In the genomic region with DNA sequence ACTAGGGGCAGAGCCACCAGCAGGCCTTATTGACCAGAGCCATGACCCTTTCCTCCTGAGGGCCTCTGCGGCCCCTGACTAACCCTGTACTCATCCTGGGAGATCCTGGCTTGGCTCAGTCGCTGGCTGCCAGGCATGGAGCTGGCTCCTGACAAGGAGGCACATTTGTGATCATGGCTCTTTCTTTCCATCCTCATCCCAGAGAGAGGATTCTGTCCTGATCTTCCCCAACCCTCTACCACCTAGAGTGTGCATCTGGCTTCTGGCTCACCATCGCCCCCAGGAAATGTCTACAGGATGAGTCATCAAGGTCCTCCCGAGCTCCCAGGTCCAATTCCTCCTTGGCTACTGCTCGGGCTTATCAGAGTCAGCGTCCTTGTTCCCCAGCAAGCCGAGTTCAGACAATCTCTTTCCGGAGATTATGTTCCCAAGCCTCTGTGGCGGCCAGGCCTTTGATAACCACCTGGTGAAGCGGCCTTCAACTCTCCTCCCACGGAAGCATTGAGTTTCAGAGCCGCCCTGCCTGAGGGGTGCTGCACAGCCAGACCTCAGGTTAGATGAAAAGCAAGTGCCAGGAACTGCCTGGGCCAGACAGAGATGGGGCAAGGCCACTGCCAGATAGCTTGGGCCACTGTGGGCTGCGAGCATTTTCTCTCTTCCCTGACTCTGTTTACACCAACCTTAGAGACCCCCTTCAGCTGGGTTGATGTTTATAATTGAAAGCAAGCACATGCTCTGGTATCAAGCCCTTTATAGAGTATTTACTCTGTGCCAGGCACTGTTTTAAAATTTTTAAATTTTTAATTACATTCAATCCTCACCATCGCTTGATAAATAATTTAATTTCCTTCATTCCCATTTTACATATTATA, we compare ENCODE assay signal across 1 cellular context.
TF ChIP-seq lines count a peak whose summit lies in the region.

No MANE protein-coding gene starts in this region.

TF ChIP-seq in IMR-90, 13 proteins besides CTCF, POLR2A, EP300 and RAD21:
- no peak for TF ChIP-seq RCOR1 (IDR thresholded peaks at IDR 0.05; ENCODE audit: insufficient replicate concordance, low read length)
- TF ChIP-seq SMC3 (IDR thresholded peaks at IDR 0.05; ENCODE audit: low read depth, low read length) = no peak
- peak; percentile 81 for TF ChIP-seq FOS (IDR thresholded peaks at IDR 0.05; ENCODE audit: low read depth, low read length)
- TF ChIP-seq, protein P1, sequence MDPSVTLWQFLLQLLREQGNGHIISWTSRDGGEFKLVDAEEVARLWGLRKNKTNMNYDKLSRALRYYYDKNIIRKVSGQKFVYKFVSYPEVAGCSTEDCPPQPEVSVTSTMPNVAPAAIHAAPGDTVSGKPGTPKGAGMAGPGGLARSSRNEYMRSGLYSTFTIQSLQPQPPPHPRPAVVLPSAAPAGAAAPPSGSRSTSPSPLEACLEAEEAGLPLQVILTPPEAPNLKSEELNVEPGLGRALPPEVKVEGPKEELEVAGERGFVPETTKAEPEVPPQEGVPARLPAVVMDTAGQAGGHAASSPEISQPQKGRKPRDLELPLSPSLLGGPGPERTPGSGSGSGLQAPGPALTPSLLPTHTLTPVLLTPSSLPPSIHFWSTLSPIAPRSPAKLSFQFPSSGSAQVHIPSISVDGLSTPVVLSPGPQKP (IDR thresholded peaks at IDR 0.05; ENCODE audit: borderline replicate concordance, low read depth, low read length) = no peak
- no peak for TF ChIP-seq CEBPB (IDR thresholded peaks at IDR 0.05; ENCODE audit: low read depth, low read length)
- no peak for TF ChIP-seq CHD1 (IDR thresholded peaks at IDR 0.05; ENCODE audit: low read depth, low read length)
